1 cellular context compared by ENCODE assay signal in the genomic region with DNA sequence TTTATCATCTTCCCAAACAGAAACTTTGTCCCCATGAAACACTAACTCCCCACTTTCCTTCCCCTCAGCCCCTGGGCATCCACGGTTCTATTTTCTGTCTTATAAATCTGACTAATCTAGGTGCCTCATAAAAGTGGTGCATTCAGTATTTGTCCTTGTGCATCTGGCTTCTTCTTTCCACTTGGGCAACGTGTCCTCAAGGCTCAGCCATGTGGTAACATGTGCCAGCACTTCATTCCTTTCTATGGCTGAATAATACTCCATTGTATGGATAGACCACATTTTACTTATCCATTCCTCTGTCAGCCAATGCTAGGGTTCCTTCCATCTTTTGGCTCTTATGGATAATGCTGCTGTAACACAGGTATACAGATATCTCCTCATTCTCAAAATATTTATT.
TF ChIP-seq lines count a peak whose summit lies in the region.

No MANE protein-coding gene starts in this region.

TF ChIP-seq in K562, 482 proteins besides CTCF, POLR2A, EP300 and RAD21:
- TF ChIP-seq, protein P1, sequence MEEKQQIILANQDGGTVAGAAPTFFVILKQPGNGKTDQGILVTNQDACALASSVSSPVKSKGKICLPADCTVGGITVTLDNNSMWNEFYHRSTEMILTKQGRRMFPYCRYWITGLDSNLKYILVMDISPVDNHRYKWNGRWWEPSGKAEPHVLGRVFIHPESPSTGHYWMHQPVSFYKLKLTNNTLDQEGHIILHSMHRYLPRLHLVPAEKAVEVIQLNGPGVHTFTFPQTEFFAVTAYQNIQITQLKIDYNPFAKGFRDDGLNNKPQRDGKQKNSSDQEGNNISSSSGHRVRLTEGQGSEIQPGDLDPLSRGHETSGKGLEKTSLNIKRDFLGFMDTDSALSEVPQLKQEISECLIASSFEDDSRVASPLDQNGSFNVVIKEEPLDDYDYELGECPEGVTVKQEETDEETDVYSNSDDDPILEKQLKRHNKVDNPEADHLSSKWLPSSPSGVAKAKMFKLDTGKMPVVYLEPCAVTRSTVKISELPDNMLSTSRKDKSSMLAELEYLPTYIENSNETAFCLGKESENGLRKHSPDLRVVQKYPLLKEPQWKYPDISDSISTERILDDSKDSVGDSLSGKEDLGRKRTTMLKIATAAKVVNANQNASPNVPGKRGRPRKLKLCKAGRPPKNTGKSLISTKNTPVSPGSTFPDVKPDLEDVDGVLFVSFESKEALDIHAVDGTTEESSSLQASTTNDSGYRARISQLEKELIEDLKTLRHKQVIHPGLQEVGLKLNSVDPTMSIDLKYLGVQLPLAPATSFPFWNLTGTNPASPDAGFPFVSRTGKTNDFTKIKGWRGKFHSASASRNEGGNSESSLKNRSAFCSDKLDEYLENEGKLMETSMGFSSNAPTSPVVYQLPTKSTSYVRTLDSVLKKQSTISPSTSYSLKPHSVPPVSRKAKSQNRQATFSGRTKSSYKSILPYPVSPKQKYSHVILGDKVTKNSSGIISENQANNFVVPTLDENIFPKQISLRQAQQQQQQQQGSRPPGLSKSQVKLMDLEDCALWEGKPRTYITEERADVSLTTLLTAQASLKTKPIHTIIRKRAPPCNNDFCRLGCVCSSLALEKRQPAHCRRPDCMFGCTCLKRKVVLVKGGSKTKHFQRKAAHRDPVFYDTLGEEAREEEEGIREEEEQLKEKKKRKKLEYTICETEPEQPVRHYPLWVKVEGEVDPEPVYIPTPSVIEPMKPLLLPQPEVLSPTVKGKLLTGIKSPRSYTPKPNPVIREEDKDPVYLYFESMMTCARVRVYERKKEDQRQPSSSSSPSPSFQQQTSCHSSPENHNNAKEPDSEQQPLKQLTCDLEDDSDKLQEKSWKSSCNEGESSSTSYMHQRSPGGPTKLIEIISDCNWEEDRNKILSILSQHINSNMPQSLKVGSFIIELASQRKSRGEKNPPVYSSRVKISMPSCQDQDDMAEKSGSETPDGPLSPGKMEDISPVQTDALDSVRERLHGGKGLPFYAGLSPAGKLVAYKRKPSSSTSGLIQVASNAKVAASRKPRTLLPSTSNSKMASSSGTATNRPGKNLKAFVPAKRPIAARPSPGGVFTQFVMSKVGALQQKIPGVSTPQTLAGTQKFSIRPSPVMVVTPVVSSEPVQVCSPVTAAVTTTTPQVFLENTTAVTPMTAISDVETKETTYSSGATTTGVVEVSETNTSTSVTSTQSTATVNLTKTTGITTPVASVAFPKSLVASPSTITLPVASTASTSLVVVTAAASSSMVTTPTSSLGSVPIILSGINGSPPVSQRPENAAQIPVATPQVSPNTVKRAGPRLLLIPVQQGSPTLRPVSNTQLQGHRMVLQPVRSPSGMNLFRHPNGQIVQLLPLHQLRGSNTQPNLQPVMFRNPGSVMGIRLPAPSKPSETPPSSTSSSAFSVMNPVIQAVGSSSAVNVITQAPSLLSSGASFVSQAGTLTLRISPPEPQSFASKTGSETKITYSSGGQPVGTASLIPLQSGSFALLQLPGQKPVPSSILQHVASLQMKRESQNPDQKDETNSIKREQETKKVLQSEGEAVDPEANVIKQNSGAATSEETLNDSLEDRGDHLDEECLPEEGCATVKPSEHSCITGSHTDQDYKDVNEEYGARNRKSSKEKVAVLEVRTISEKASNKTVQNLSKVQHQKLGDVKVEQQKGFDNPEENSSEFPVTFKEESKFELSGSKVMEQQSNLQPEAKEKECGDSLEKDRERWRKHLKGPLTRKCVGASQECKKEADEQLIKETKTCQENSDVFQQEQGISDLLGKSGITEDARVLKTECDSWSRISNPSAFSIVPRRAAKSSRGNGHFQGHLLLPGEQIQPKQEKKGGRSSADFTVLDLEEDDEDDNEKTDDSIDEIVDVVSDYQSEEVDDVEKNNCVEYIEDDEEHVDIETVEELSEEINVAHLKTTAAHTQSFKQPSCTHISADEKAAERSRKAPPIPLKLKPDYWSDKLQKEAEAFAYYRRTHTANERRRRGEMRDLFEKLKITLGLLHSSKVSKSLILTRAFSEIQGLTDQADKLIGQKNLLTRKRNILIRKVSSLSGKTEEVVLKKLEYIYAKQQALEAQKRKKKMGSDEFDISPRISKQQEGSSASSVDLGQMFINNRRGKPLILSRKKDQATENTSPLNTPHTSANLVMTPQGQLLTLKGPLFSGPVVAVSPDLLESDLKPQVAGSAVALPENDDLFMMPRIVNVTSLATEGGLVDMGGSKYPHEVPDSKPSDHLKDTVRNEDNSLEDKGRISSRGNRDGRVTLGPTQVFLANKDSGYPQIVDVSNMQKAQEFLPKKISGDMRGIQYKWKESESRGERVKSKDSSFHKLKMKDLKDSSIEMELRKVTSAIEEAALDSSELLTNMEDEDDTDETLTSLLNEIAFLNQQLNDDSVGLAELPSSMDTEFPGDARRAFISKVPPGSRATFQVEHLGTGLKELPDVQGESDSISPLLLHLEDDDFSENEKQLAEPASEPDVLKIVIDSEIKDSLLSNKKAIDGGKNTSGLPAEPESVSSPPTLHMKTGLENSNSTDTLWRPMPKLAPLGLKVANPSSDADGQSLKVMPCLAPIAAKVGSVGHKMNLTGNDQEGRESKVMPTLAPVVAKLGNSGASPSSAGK (IDR thresholded peaks at IDR 0.05), result peak; percentile 25; the same call in 1 of the 2 replicates
- TF ChIP-seq HNRNPUL1 (IDR thresholded peaks at IDR 0.05; ENCODE audit: low read length), result no peak
